18 cellular contexts compared by ENCODE assay signal in genomic region chr2:13052547-13052946, GRCh38.
"Had no signal": no experiment of that assay in that cellular context is flagged by ENCODE, and none has a peak within 500 bp of the region (broad histone marks: within the 10 kb centered on the region; RNA-seq: fewer than 3 reads in every experiment).

No MANE protein-coding gene starts in this region.

- H3K4me3 ChIP-seq: heart left ventricle, mucosa of descending colon, spleen, tibial artery, upper lobe of left lung, vagina had no signal

- H3K27ac ChIP-seq: heart left ventricle, neutrophil, spleen, tibial artery, upper lobe of left lung, vagina had no signal

- H3K9me3 Mint-ChIP-seq: endodermal cell; stimulated activated memory B cell treated with anti-CD40 and anti-IgM and Interleukin-4, amounts not matched to agents 10 μg/mL and 1 μg/mL and 100 μg/mL, for 72 hours; stimulated activated naive CD8-positive, alpha-beta T cell treated with anti-CD3 and anti-CD28 coated beads, Interleukin-15, Interleukin-2, amounts not matched to agents 100 ng/mL and 50 ng/mL, for 24 hours had no signal

- H3K4me3 Mint-ChIP-seq: endodermal cell; naive thymus-derived CD8-positive, alpha-beta T cell; stimulated activated memory B cell treated with anti-CD40 and anti-IgM and Interleukin-4, amounts not matched to agents 10 μg/mL and 1 μg/mL and 100 μg/mL, for 72 hours; stimulated activated naive CD8-positive, alpha-beta T cell treated with anti-CD3 and anti-CD28 coated beads, Interleukin-15, Interleukin-2, amounts not matched to agents 100 ng/mL and 50 ng/mL, for 24 hours had no signal

- H3K27ac Mint-ChIP-seq: endodermal cell; naive thymus-derived CD8-positive, alpha-beta T cell; stimulated activated memory B cell treated with anti-CD40 and anti-IgM and Interleukin-4, amounts not matched to agents 10 μg/mL and 1 μg/mL and 100 μg/mL, for 72 hours; stimulated activated naive CD8-positive, alpha-beta T cell treated with anti-CD3 and anti-CD28 coated beads, Interleukin-15, Interleukin-2, amounts not matched to agents 100 ng/mL and 50 ng/mL, for 24 hours had no signal

- H3K36me3 Mint-ChIP-seq: naive thymus-derived CD8-positive, alpha-beta T cell; stimulated activated memory B cell treated with anti-CD40 and anti-IgM and Interleukin-4, amounts not matched to agents 10 μg/mL and 1 μg/mL and 100 μg/mL, for 72 hours had no signal

- H3K4me1 Mint-ChIP-seq: endodermal cell; naive thymus-derived CD8-positive, alpha-beta T cell; stimulated activated memory B cell treated with anti-CD40 and anti-IgM and Interleukin-4, amounts not matched to agents 10 μg/mL and 1 μg/mL and 100 μg/mL, for 72 hours had no signal

- H3K4me1 ChIP-seq: spleen, tibial artery, upper lobe of left lung, vagina had no signal

- H3K36me3 ChIP-seq: heart left ventricle, neutrophil, spleen, tibial artery, upper lobe of left lung, vagina had no signal

- H3K27me3 ChIP-seq: heart left ventricle, neutrophil, upper lobe of left lung, vagina had no signal

- DNase-seq: effector CD4-positive, alpha-beta T cell; endodermal cell; foreskin melanocyte; heart left ventricle; hippocampal formation; mammary epithelial cell; mucosa of descending colon; naive thymus-derived CD8-positive, alpha-beta T cell; spleen; stimulated activated CD4-positive, alpha-beta T cell treated with anti-CD3 and anti-CD28 coated beads, Interleukin-15, amount 100 ng/mL, for 24 hours; stimulated activated CD4-positive, alpha-beta T cell treated with anti-CD3 and anti-CD28 coated beads, Interleukin-1b, Interleukin-23, amount 100 ng/mL, for 48 hours; stimulated activated CD4-positive, alpha-beta T cell treated with anti-CD3 and anti-CD28 coated beads, Interleukin-4, amount 100 ng/mL, for 24 hours; tibial artery; upper lobe of left lung had no signal
